ENCODE assay signal across 12 cellular contexts in genomic region chr10:4651404-4652037, GRCh38.
DNase-seq lines count a peak whose midpoint lies in the region; ATAC-seq and TF ChIP-seq lines count a peak whose summit lies in the region.
"Had no signal": no experiment of that assay in that cellular context is flagged by ENCODE, and none has a peak within 500 bp of the region (broad histone marks: within the 10 kb centered on the region; RNA-seq: fewer than 3 reads in every experiment).

No MANE protein-coding gene starts in this region.

- RAD21 ChIA-PET in HCT116 (lab: Charles Lee; ENCODE audit: low non-redundant PET in 1 of 2, low total read pairs in 2 of 2, uncharacterized antibody in 2 of 2, unreplicated experiment in 2 of 2) = no interaction called here

- CTCF ChIA-PET in HCT116 (lab: Charles Lee) (no interaction called here), A673 (lab: Charles Lee) (no interaction called here)
- CTCF ChIA-PET in CD8-positive, alpha-beta T cell (lab: Charles Lee) = interaction anchor here (1.2 to 1.5 kb wide), 2 partner anchors 1411 to 1454 kb away, joined by 3 to 5 read pairs; no protein-coding TSS in a partner anchor

- H3K9me3 ChIP-seq in HCT116 (ENCODE audit: control insufficient read depth in 1 of 2, insufficient read depth in 1 of 2, low read depth in 1 of 2, low read length in 2 of 2) = no peaks in the 10 kb centered on the region
- H3K9me3 ChIP-seq in CD8-positive, alpha-beta T cell (ENCODE audit: low read length) = no peaks in the 10 kb centered on the region
- H3K9me3 ChIP-seq in A673 (ENCODE audit: low read depth, low read length, poor library complexity, severe bottlenecking) = no peaks in the 10 kb centered on the region
- H3K9me3 ChIP-seq: esophagus squamous epithelium, uterus had no signal

- ATAC-seq in GM18861 (IDR thresholded peaks at IDR 0.05; ENCODE audit: unreplicated experiment) (peak; percentile 59), HCT116 (no peak)
- ATAC-seq in CD8-positive, alpha-beta T cell = no peak

- no peak overlapping the region for H3K4me2 ChIP-seq in HCT116 (ENCODE audit: low read length)
- H3K4me2 ChIP-seq: KMS-11 had no signal

- peak overlapping the region; percentile 25 for H3K27ac Mint-ChIP-seq in dendritic cell treated with granulocyte-macrophage colony-stimulating factor and Interleukin-4, amounts not matched to agents 40 ng/mL and 50 ng/mL, for 4 days
- H3K27ac Mint-ChIP-seq in CD8-positive, alpha-beta T cell = no peak overlapping the region

- intact Hi-C loops in HCT116 (cut with micrococcal nuclease) (loop anchor here (10.0 kb wide), 3 partner anchors 257 to 1457 kb away; no protein-coding TSS in a partner anchor), A673 (cut with micrococcal nuclease; ENCODE audit: unreplicated experiment) (loop anchor here (10.0 kb wide), 3 partner anchors 307 to 1457 kb away; no protein-coding TSS in a partner anchor)
- intact Hi-C loops in dendritic cell treated with granulocyte-macrophage colony-stimulating factor and Interleukin-4, amounts not matched to agents 40 ng/mL and 50 ng/mL, for 4 days (cut with micrococcal nuclease) = loop anchor here (10.0 kb wide), 1 partner anchor 113 kb away; no protein-coding TSS in a partner anchor
- intact Hi-C loops in CD8-positive, alpha-beta T cell (cut with DNase I, micrococcal nuclease) = loop anchor here in 1 of 2 experiments (10.0 kb wide), 1 partner anchor 1257 kb away; no protein-coding TSS in a partner anchor

- H3K27me3 ChIP-seq in HCT116 (ENCODE audit: insufficient read depth, low read length) (no peaks in the 10 kb centered on the region), A673 (replicated peaks; ENCODE audit: insufficient read depth, low read depth, low read length, poor library complexity) (no peaks in the 10 kb centered on the region)
- H3K27me3 ChIP-seq in CD8-positive, alpha-beta T cell (ENCODE audit: insufficient read depth, low read length) = no peaks in the 10 kb centered on the region
- H3K27me3 ChIP-seq: esophagus squamous epithelium, uterus had no signal

- H3K36me3 ChIP-seq in HCT116 (ENCODE audit: control insufficient read depth in 1 of 2, insufficient read depth in 2 of 2, low read length in 2 of 2) (no peaks in the 10 kb centered on the region), A673 (ENCODE audit: insufficient read depth, low read length, poor library complexity, severe bottlenecking) (no peaks in the 10 kb centered on the region)
- no peaks in the 10 kb centered on the region for H3K36me3 ChIP-seq in CD8-positive, alpha-beta T cell (ENCODE audit: insufficient read depth, low read length)
- H3K36me3 ChIP-seq: esophagus squamous epithelium, uterus had no signal

- H3K9ac ChIP-seq in HCT116 (ENCODE audit: low read length) = no peak overlapping the region
- H3K9ac ChIP-seq: KMS-11 had no signal

- H3K36me3 Mint-ChIP-seq in dendritic cell treated with granulocyte-macrophage colony-stimulating factor and Interleukin-4, amounts not matched to agents 40 ng/mL and 50 ng/mL, for 4 days (ENCODE audit: low read depth) = no peaks in the 10 kb centered on the region
- no peaks in the 10 kb centered on the region for H3K36me3 Mint-ChIP-seq in CD8-positive, alpha-beta T cell

- POLR2A ChIA-PET in HCT116 (lab: Charles Lee) = no interaction called here
- POLR2A ChIA-PET in CD8-positive, alpha-beta T cell (lab: Charles Lee) = no interaction called here
- POLR2A ChIA-PET in A673 (lab: Charles Lee; ENCODE audit: low non-redundant PET) = no interaction called here

- TF ChIP-seq POLR2A in HCT116 (IDR thresholded peaks at IDR 0.05; ENCODE audit: borderline replicate concordance, extremely low read depth, insufficient read depth, insufficient read length) = no peak

- H2AFZ ChIP-seq in HCT116 (ENCODE audit: low read depth, low read length, poor library complexity, severe bottlenecking) = no peak overlapping the region

- H3K4me3 Mint-ChIP-seq in dendritic cell treated with granulocyte-macrophage colony-stimulating factor and Interleukin-4, amounts not matched to agents 40 ng/mL and 50 ng/mL, for 4 days = no peak overlapping the region
- H3K4me3 Mint-ChIP-seq in CD8-positive, alpha-beta T cell = no peak overlapping the region

- H3K9me3 Mint-ChIP-seq in dendritic cell treated with granulocyte-macrophage colony-stimulating factor and Interleukin-4, amounts not matched to agents 40 ng/mL and 50 ng/mL, for 4 days = no peaks in the 10 kb centered on the region
- H3K9me3 Mint-ChIP-seq in CD8-positive, alpha-beta T cell = no peaks in the 10 kb centered on the region

- no peak overlapping the region for H3K27ac ChIP-seq in HCT116 (ENCODE audit: low read depth, low read length)
- no peak overlapping the region for H3K27ac ChIP-seq in CD8-positive, alpha-beta T cell (ENCODE audit: low read depth, low read length)
- H3K27ac ChIP-seq in A673 (ENCODE audit: low read depth, low read length, poor library complexity, severe bottlenecking) = no peak overlapping the region
- H3K27ac ChIP-seq: KMS-11, SK-N-MC, uterus had no signal

- H3K27me3 Mint-ChIP-seq in dendritic cell treated with granulocyte-macrophage colony-stimulating factor and Interleukin-4, amounts not matched to agents 40 ng/mL and 50 ng/mL, for 4 days = no peaks in the 10 kb centered on the region
- H3K27me3 Mint-ChIP-seq in CD8-positive, alpha-beta T cell (ENCODE audit: low read depth) = no peaks in the 10 kb centered on the region

- peaks cover 17% of the 10 kb centered on the region for H3K4me1 Mint-ChIP-seq in dendritic cell treated with granulocyte-macrophage colony-stimulating factor and Interleukin-4, amounts not matched to agents 40 ng/mL and 50 ng/mL, for 4 days (ENCODE audit: low read depth)
- no peaks in the 10 kb centered on the region for H3K4me1 Mint-ChIP-seq in CD8-positive, alpha-beta T cell (ENCODE audit: low read depth)

- no peak for TF ChIP-seq CTCF in HCT116 (IDR thresholded peaks at IDR 0.05 in 2 of 3, conservative IDR thresholded peaks at IDR 0.05 in 1 of 3; ENCODE audit: borderline replicate concordance in 1 of 3, insufficient read depth in 1 of 3, low read depth in 2 of 3, low read length in 2 of 3)
- no peak for TF ChIP-seq CTCF in CD8-positive, alpha-beta T cell (IDR thresholded peaks at IDR 0.05)
- no peak for TF ChIP-seq CTCF in A673 (conservative IDR thresholded peaks at IDR 0.05; ENCODE audit: low read depth, low read length)

- no peak for DNase-seq in HCT116 (ENCODE audit: low read depth, low spot score)
- DNase-seq in NCI-H69 (lab: John Stamatoyannopoulos, UW) = peak; percentile 44
- no peak for DNase-seq in pons (ENCODE audit: low spot score)
- DNase-seq in CD8-positive, alpha-beta T cell = no peak
- DNase-seq in SK-N-DZ (ENCODE audit: low spot score) = no peak
- DNase-seq in A673 (ENCODE audit: low spot score) = no peak
- DNase-seq: esophagus squamous epithelium, uterus had no signal

- TF ChIP-seq RAD21 in HCT116 (IDR thresholded peaks at IDR 0.05; ENCODE audit: low read depth) = no peak

- H3K4me3 ChIP-seq in HCT116 (replicated peaks in 1 of 2; ENCODE audit: low read depth in 1 of 2, low read length in 2 of 2) (no peak overlapping the region), A673 (ENCODE audit: low read depth, low read length, poor library complexity, severe bottlenecking) (no peak overlapping the region)
- H3K4me3 ChIP-seq in CD8-positive, alpha-beta T cell (ENCODE audit: low read depth, low read length) = no peak overlapping the region
- H3K4me3 ChIP-seq: esophagus squamous epithelium, SK-N-MC, uterus had no signal

- H4K20me1 ChIP-seq in HCT116 (ENCODE audit: insufficient read depth) = no peaks in the 10 kb centered on the region

- H3K79me2 ChIP-seq in HCT116 (ENCODE audit: insufficient read depth, low read length) = no peaks in the 10 kb centered on the region

- H3K4me1 ChIP-seq in HCT116 (ENCODE audit: control insufficient read depth in 1 of 2, insufficient read depth in 2 of 2, low read length in 2 of 2) (peaks cover 0 to 11% of the 10 kb centered on the region in 2 experiments; a peak in 2 of 4 replicates), A673 (ENCODE audit: insufficient read depth, low read length, poor library complexity, severe bottlenecking) (peaks cover 35% of the 10 kb centered on the region)
- no peaks in the 10 kb centered on the region for H3K4me1 ChIP-seq in CD8-positive, alpha-beta T cell (ENCODE audit: insufficient read depth, low read length)
- H3K4me1 ChIP-seq: uterus had no signal

- H3K9me2 ChIP-seq in HCT116 (ENCODE audit: insufficient read depth) = no peaks in the 10 kb centered on the region

- BruUV-seq in HCT116 (replicated peaks; lab: Mats Ljungman, UMichigan) (no TSS peak), A673 (replicated peaks; lab: Mats Ljungman, UMichigan) (no TSS peak)

TF ChIP-seq in HCT116, 20 proteins besides CTCF, POLR2A, EP300 and RAD21 (continues in another document):
- 0 out of 2 replicates have a peak, but pooled peaks have one; percentile 23 for TF ChIP-seq CEBPB (IDR thresholded peaks at IDR 0.05; ENCODE audit: low read depth)
- TF ChIP-seq SP1 (IDR thresholded peaks at IDR 0.05; ENCODE audit: low read depth) = no peak
- TF ChIP-seq EZH2 (IDR thresholded peaks at IDR 0.05) = no peak
- no peak for TF ChIP-seq CBX3 (IDR thresholded peaks at IDR 0.05; ENCODE audit: low read depth)
- no peak for TF ChIP-seq ELF1 (IDR thresholded peaks at IDR 0.05; ENCODE audit: borderline replicate concordance, low read depth)
- TF ChIP-seq FOSL1 (IDR thresholded peaks at IDR 0.05; ENCODE audit: low read depth) = peak; percentile 58
- TF ChIP-seq ATF3 (IDR thresholded peaks at IDR 0.05) = no peak
